Comparison of ENCODE assay signal across 9 cellular contexts in the genomic region with DNA sequence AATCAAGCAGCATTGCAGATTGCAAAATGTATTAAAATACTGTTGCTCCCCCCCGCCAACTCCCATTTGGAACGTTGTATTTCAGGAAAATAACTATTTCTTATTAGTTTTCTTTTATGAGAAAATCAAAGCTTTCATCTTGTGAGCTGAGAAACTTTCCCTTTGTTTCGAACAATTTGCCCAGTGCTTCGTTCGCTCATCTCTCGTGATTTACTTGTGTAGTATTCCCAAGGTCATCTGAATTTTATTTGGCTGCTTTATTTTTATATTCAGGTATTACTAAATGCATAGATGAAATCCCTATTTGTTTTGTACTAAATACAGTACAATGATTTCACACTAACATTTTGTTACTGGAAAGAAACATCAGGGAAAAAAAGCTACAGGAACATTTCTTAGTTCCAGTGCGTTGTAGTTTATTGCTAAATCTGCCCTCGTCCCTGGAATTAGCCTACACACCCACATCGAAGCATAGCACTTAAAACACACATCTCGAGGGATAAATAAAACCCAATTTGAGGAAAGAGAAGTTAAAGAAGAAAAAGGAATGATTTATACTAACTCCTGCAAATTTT. TPM values are rescaled to one million over a fixed set of nuclear protein-coding genes. Genes with fewer than 3 reads are reported as not detected.
DNase-seq lines count a peak whose midpoint lies in the region; ATAC-seq and TF ChIP-seq lines count a peak whose summit lies in the region.
"Had no signal": no experiment of that assay in that cellular context is flagged by ENCODE, and none has a peak within 500 bp of the region (broad histone marks: within the 10 kb centered on the region; RNA-seq: fewer than 3 reads in every experiment).

No MANE protein-coding gene starts in this region.

- TF ChIP-seq CTCF in PC-9 (conservative IDR thresholded peaks at IDR 0.05) (no peak), nephron (IDR thresholded peaks at IDR 0.05; ENCODE audit: unreplicated experiment in 3 of 3) (no peak)

- POLR2A ChIA-PET in PC-9 (lab: Charles Lee; ENCODE audit: unreplicated experiment), result interaction anchor here (0.7 kb wide), 1 partner anchor 87 kb away, joined by 3 read pairs; a partner anchor contains a TSS

- H3K4me3 ChIP-seq in PC-9 (peak overlapping the region; percentile 82), endocrine pancreas (ENCODE audit: control insufficient read depth, insufficient read depth, low read length) (peak overlapping the region; percentile 86)

- peak overlapping the region; percentile 76 to 100 (median 85) for H3K27ac Mint-ChIP-seq in nephron

- peak overlapping the region; percentile 81 for H3K4me2 ChIP-seq in PC-9

- H3K9me3 ChIP-seq in PC-9 (ENCODE audit: insufficient read depth, low read depth) (no peaks in the 10 kb centered on the region), endocrine pancreas (ENCODE audit: control insufficient read depth, low read length) (no peaks in the 10 kb centered on the region)

- H3K4me1 ChIP-seq in PC-9 (replicated peaks; ENCODE audit: insufficient read depth), result peaks cover 12% of the 10 kb centered on the region
- no peaks in the 10 kb centered on the region for H3K4me1 ChIP-seq in endocrine pancreas (ENCODE audit: control insufficient read depth, insufficient read depth, low read length)

- no peaks in the 10 kb centered on the region for H4K20me1 ChIP-seq in PC-9 (ENCODE audit: insufficient read depth)

- H3K36me3 Mint-ChIP-seq in nephron (ENCODE audit: low read depth), result no peaks in the 10 kb centered on the region

- no peaks in the 10 kb centered on the region for H3K9me3 Mint-ChIP-seq in nephron

- H3K36me3 ChIP-seq in PC-9 (ENCODE audit: low read depth) (no peaks in the 10 kb centered on the region), endocrine pancreas (ENCODE audit: control insufficient read depth, insufficient read depth, low read length) (no peaks in the 10 kb centered on the region)

- CTCF ChIA-PET in PC-9 (lab: Charles Lee), result interaction anchor here (0.6 kb wide), 1 partner anchor 213 kb away, joined by 3 read pairs; no protein-coding TSS in a partner anchor

- ATAC-seq in GM19395 (IDR thresholded peaks at IDR 0.05; ENCODE audit: unreplicated experiment), result no peak

- 0 out of 2 replicates have a peak overlapping the region, but pooled peaks have one; percentile 5 for H3K27ac ChIP-seq in PC-9

- H3F3A ChIP-seq in PC-9 (ENCODE audit: insufficient read depth, low read depth), result 0 out of 2 replicates have a peak, but pooled peaks cover 5% of the 10 kb centered on the region

- H3K27me3 Mint-ChIP-seq in nephron (ENCODE audit: low read depth), result peaks cover 4% of the 10 kb centered on the region

- H3K9me2 ChIP-seq in PC-9 (ENCODE audit: insufficient read depth), result no peaks in the 10 kb centered on the region

- peak overlapping the region; percentile 90 for H2AFZ ChIP-seq in PC-9

- DNase-seq in DMS79 treated with DMSO at 0.1 percent for 48 hours (lab: John Stamatoyannopoulos, UW), result peak; percentile 26
- no peak for DNase-seq in DMS79 (lab: John Stamatoyannopoulos, UW)
- DNase-seq in PC-9, result no peak
- DNase-seq in retina, result no peak
- no peak for DNase-seq in NCI-H1694 (lab: John Stamatoyannopoulos, UW)

- peaks cover 4% of the 10 kb centered on the region for H3K4me1 Mint-ChIP-seq in nephron

- H3K4me3 Mint-ChIP-seq in nephron, result peak overlapping the region; percentile 91 to 96 (median 93)

- no peaks in the 10 kb centered on the region for H3K79me2 ChIP-seq in PC-9 (ENCODE audit: low read depth)

- no TSS peak for BruUV-seq in PC-9 (replicated peaks; lab: Mats Ljungman, UMichigan)

- no peak overlapping the region for H3K9ac ChIP-seq in endocrine pancreas (ENCODE audit: control insufficient read depth, insufficient read depth, low read length)

- intact Hi-C loops in PC-9 (cut with micrococcal nuclease; ENCODE audit: unreplicated experiment), result loop anchor here (1.0 to 5.0 kb wide), 5 partner anchors 16 to 227 kb away; a partner anchor contains a TSS

- no peaks in the 10 kb centered on the region for H3K27me3 ChIP-seq in PC-9 (ENCODE audit: insufficient read depth, low read depth)
- H3K27me3 ChIP-seq in endocrine pancreas (ENCODE audit: control insufficient read depth, insufficient read depth, low read length), result no peaks in the 10 kb centered on the region

RNA-seq across cellular contexts. Expression of a gene that starts 12.0 kb away (rescaled TPM):
- not detected in 2 replicates for total RNA-seq in PC-9 (2021)
- total RNA-seq: temporal lobe had no signal
